ENCODE assay signal across 25 cellular contexts in the genomic region with DNA sequence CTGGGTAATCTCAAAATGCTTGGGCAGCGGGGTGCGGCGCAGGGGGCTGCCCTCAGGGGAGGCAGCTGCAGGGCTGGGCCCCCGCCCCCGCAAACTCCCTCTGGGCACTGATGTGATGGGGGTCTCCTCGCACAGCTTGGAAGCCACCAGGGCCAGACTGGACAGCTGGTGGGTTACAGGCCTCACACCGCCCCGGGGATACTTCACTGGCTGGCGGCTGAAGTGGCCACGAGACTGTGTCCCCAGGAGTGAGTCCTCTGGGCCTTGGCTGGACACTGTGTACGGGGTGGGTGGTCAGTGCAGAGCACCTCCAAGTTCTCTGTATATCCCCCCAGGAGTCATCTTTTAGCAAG. TPM values are rescaled to one million over a fixed set of nuclear protein-coding genes. Genes with fewer than 3 reads are reported as not detected.
"Had no signal": no experiment of that assay in that cellular context is flagged by ENCODE, and none has a peak within 500 bp of the region (broad histone marks: within the 10 kb centered on the region; RNA-seq: fewer than 3 reads in every experiment).

No MANE protein-coding gene starts in this region.

- DNase-seq: activated CD4-positive, alpha-beta T cell treated with anti-CD3 and anti-CD28 coated beads, Interleukin-2, amount 10 ng/mL, durations not matched to agents 7 days and 5 days; activated CD4-positive, CD25-positive, alpha-beta regulatory T cell treated with anti-CD3 and anti-CD28 coated beads, Interleukin-2, amount 50 U/mL, for 72 hours; activated CD8-positive, alpha-beta memory T cell treated with anti-CD3 and anti-CD28 coated beads, Interleukin-2, amount 50 U/mL, for 48 hours; activated effector memory CD4-positive, alpha-beta T cell treated with anti-CD3 and anti-CD28 coated beads, Interleukin-2, amount 50 U/mL, for 16 hours; activated T-cell treated with anti-CD3 and anti-CD28 coated beads, Interleukin-2, amount 50 U/mL, for 48 hours; adrenal gland; brain microvascular endothelial cell; effector memory CD4-positive, alpha-beta T cell; foreskin melanocyte; left ventricle myocardium inferior; ovary; spleen; stimulated activated CD4-positive, alpha-beta T cell treated with anti-CD3 and anti-CD28 coated beads, Interleukin-4, amount 100 ng/mL, for 1 hour; stimulated activated naive CD4-positive, alpha-beta T cell treated with Interleukin-2 at 50 U/mL for 16 hours had no signal

- H3K4me3 Mint-ChIP-seq: activated CD4-positive, alpha-beta T cell treated with anti-CD3 and anti-CD28 coated beads, Interleukin-2, amount 10 ng/mL, durations not matched to agents 7 days and 5 days; activated naive CD4-positive, alpha-beta T cell treated with anti-CD3 and anti-CD28 coated beads, Interleukin-2, amount 50 U/mL, for 24 hours; central memory CD8-positive, alpha-beta T cell had no signal

- ATAC-seq: esophagus mucosa had no signal

- H3K9me3 Mint-ChIP-seq: activated CD4-positive, alpha-beta T cell treated with anti-CD3 and anti-CD28 coated beads, Interleukin-2, amount 10 ng/mL, durations not matched to agents 7 days and 5 days; activated naive CD4-positive, alpha-beta T cell treated with anti-CD3 and anti-CD28 coated beads, Interleukin-2, amount 50 U/mL, for 24 hours; central memory CD8-positive, alpha-beta T cell had no signal

- H3K27me3 ChIP-seq: adrenal gland, brain microvascular endothelial cell, ovary had no signal

- H3K36me3 ChIP-seq: adrenal gland, ovary, prostate gland had no signal

- H3K27ac Mint-ChIP-seq: activated CD4-positive, alpha-beta T cell treated with anti-CD3 and anti-CD28 coated beads, Interleukin-2, amount 10 ng/mL, durations not matched to agents 7 days and 5 days; activated naive CD4-positive, alpha-beta T cell treated with anti-CD3 and anti-CD28 coated beads, Interleukin-2, amount 50 U/mL, for 24 hours had no signal

- H3K4me3 ChIP-seq: adrenal gland, ascending aorta, left ventricle myocardium inferior, ovary, prostate gland, spleen, upper lobe of left lung had no signal

- H3K9me3 ChIP-seq: adrenal gland, ascending aorta, left ventricle myocardium inferior, ovary, prostate gland, SK-N-SH, spleen, upper lobe of left lung had no signal

- H3K27ac ChIP-seq: adrenal gland, ascending aorta, brain microvascular endothelial cell, left ventricle myocardium inferior, ovary, prostate gland, upper lobe of left lung, VCaP had no signal

- H3K27me3 Mint-ChIP-seq: activated CD4-positive, alpha-beta T cell treated with anti-CD3 and anti-CD28 coated beads, Interleukin-2, amount 10 ng/mL, durations not matched to agents 7 days and 5 days; activated naive CD4-positive, alpha-beta T cell treated with anti-CD3 and anti-CD28 coated beads, Interleukin-2, amount 50 U/mL, for 24 hours; central memory CD8-positive, alpha-beta T cell had no signal

RNA-seq across cellular contexts. Expression of a gene that starts 11.6 kb away (rescaled TPM):
- total RNA-seq: ascending aorta, dermis microvascular lymphatic vessel endothelial cell, endothelial cell of umbilical vein, left ventricle myocardium inferior, lung microvascular endothelial cell had no signal
- polyA plus RNA-seq: endothelial cell of umbilical vein had no signal
